ENCODE assay signal across 23 cellular contexts in the genomic region with DNA sequence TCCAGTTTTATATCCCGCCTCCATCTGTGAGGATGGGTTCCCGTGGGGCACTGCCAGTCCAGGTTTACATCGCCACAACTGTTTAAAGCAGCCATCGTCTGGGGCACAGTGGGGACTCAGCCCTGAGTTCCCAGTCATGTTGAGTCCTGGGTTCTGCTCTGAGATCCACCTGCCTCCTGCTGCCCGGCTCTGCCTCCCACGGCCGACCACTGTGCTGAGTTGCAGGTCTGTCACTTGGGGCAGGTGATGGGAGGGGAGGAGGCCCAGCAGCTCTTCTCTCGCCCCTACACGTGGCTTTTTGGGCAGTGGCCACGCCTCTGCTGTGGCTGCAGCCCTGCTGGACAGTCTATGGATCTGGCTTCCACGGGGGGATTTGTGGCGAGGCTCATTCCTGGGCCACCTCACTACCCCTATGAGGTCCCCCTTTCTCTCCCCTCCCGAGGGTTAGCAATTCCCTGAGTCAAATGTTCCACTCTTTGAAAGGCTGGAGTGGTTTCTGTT.
A peak's percentile ranks its signal among the peaks of the same experiment; 100 is the strongest.
DNase-seq lines count a peak whose midpoint lies in the region; ATAC-seq and TF ChIP-seq lines count a peak whose summit lies in the region.
"Had no signal": no experiment of that assay in that cellular context is flagged by ENCODE, and none has a peak within 500 bp of the region (broad histone marks: within the 10 kb centered on the region; RNA-seq: fewer than 3 reads in every experiment).

No MANE protein-coding gene starts in this region.

- no peaks in the 10 kb centered on the region for H3K36me3 ChIP-seq in neuronal stem cell (replicated peaks in 1 of 2; ENCODE audit: control insufficient read depth in 2 of 2, insufficient read depth in 2 of 2, low read length in 2 of 2)
- no peaks in the 10 kb centered on the region for H3K36me3 ChIP-seq in vagina
- H3K36me3 ChIP-seq: thoracic aorta had no signal

- no peaks in the 10 kb centered on the region for H3K4me1 ChIP-seq in neuronal stem cell (ENCODE audit: control insufficient read depth in 2 of 2, insufficient read depth in 1 of 2, low read depth in 1 of 2, low read length in 2 of 2)
- peaks cover 22% of the 10 kb centered on the region for H3K4me1 ChIP-seq in vagina

- H2BK15ac ChIP-seq in neuronal stem cell (ENCODE audit: low read length), result peak overlapping the region; percentile 72

- H2BK120ac ChIP-seq in neuronal stem cell (ENCODE audit: low read depth, low read length), result no peak overlapping the region

- peaks cover 22% of the 10 kb centered on the region for H3K27me3 Mint-ChIP-seq in MCF 10A (ENCODE audit: insufficient read depth, unreplicated experiment)
- H3K27me3 Mint-ChIP-seq: activated naive CD8-positive, alpha-beta T cell treated with anti-CD3 and anti-CD28 coated beads, Interleukin-2, amount 50 U/mL, for 24 hours had no signal

- no peak for TF ChIP-seq POLR2A in vagina (IDR thresholded peaks at IDR 0.05)

- H3K27me3 ChIP-seq in neuronal stem cell (ENCODE audit: control insufficient read depth in 3 of 3, insufficient read depth in 3 of 3, low read depth in 1 of 3, low read length in 3 of 3) (peaks cover 0 to 12% (median 0%) of the 10 kb centered on the region in 3 experiments), vagina (no peaks in the 10 kb centered on the region)
- H3K27me3 ChIP-seq: esophagus muscularis mucosa had no signal

- no peak overlapping the region for H3K4me2 ChIP-seq in neuronal stem cell (ENCODE audit: insufficient read depth, low read length, poor library complexity, severe bottlenecking)

- H3K14ac ChIP-seq in neuronal stem cell (ENCODE audit: low read length), result peak overlapping the region; percentile 82

- H2BK12ac ChIP-seq in neuronal stem cell (ENCODE audit: low read length), result no peak overlapping the region

- H3K9me3 ChIP-seq in neuronal stem cell (replicated peaks in 1 of 2; ENCODE audit: control insufficient read depth in 2 of 2, insufficient read depth in 1 of 2, low read depth in 1 of 2, low read length in 2 of 2) (no peaks in the 10 kb centered on the region), vagina (no peaks in the 10 kb centered on the region)
- H3K9me3 ChIP-seq: esophagus muscularis mucosa, thoracic aorta had no signal

- no peak overlapping the region for H4K8ac ChIP-seq in neuronal stem cell (ENCODE audit: low read depth, low read length)

- no peaks in the 10 kb centered on the region for H3K79me1 ChIP-seq in neuronal stem cell (ENCODE audit: low read depth, low read length)

- no peaks in the 10 kb centered on the region for H3K9me3 Mint-ChIP-seq in MCF 10A (ENCODE audit: unreplicated experiment)
- H3K9me3 Mint-ChIP-seq: activated naive CD8-positive, alpha-beta T cell treated with anti-CD3 and anti-CD28 coated beads, Interleukin-2, amount 50 U/mL, for 24 hours; effector memory CD8-positive, alpha-beta T cell; stimulated activated memory B cell treated with anti-CD40 and anti-IgM and Interleukin-4, amounts not matched to agents 10 μg/mL and 1 μg/mL and 100 μg/mL, for 72 hours; WTC11 had no signal

- no TSS peak for BruUV-seq in MCF 10A (replicated peaks; lab: Mats Ljungman, UMichigan)

- H2AFZ ChIP-seq in neuronal stem cell (ENCODE audit: low read length), result no peak overlapping the region

- peak overlapping the region; percentile 13 for H2BK5ac ChIP-seq in neuronal stem cell (ENCODE audit: low read length)

- H3K27ac ChIP-seq in neuronal stem cell (replicated peaks; ENCODE audit: low read length) (no peak overlapping the region), vagina (peak overlapping the region; percentile 35)
- H3K27ac ChIP-seq: esophagus muscularis mucosa, thoracic aorta had no signal

- H4K91ac ChIP-seq in neuronal stem cell (ENCODE audit: low read depth, low read length, poor library complexity), result peak overlapping the region; percentile 64

- POLR2A ChIA-PET in MCF 10A (lab: Yijun Ruan, JAX), result no interaction called here

- H2AK5ac ChIP-seq in neuronal stem cell (ENCODE audit: low read depth, low read length), result peak overlapping the region; percentile 83

- no peak overlapping the region for H3K9ac ChIP-seq in neuronal stem cell (ENCODE audit: low read depth, low read length, poor library complexity)

- intact Hi-C loops in cardiac septum (cut with DNase I) (no loop called here), vagina (cut with DNase I) (no loop called here), MCF 10A (cut with micrococcal nuclease) (loop anchor here (10.0 kb wide), 1 partner anchor 332 kb away; no protein-coding TSS in a partner anchor)

- CTCF ChIA-PET in MCF 10A (lab: Yijun Ruan, JAX), result interaction anchor here (0.7 to 1.6 kb wide), 2 partner anchors 8 to 37 kb away, joined by 3 to 8 read pairs; no protein-coding TSS in a partner anchor

- WGBS in neuronal stem cell (ENCODE audit: extremely low coverage in 2 of 2, insufficient read length in 2 of 2, insufficient replicate concordance in 1 of 2), 2 donors, result no CpG with 5 or more reads among the region's 13 CpGs

- H3K36me3 Mint-ChIP-seq in MCF 10A (ENCODE audit: insufficient read depth, unreplicated experiment), result no peaks in the 10 kb centered on the region
- H3K36me3 Mint-ChIP-seq: stimulated activated memory B cell treated with anti-CD40 and anti-IgM and Interleukin-4, amounts not matched to agents 10 μg/mL and 1 μg/mL and 100 μg/mL, for 72 hours; WTC11 had no signal

- H3K4me3 Mint-ChIP-seq in MCF 10A (ENCODE audit: unreplicated experiment), result no peak overlapping the region
- H3K4me3 Mint-ChIP-seq: activated naive CD8-positive, alpha-beta T cell treated with anti-CD3 and anti-CD28 coated beads, Interleukin-2, amount 50 U/mL, for 24 hours; effector memory CD8-positive, alpha-beta T cell; HFFc6; stimulated activated memory B cell treated with anti-CD40 and anti-IgM and Interleukin-4, amounts not matched to agents 10 μg/mL and 1 μg/mL and 100 μg/mL, for 72 hours; WTC11 had no signal

- peak overlapping the region; percentile 18 for H3K23ac ChIP-seq in neuronal stem cell (ENCODE audit: low read depth, low read length, poor library complexity)

- H3K4me1 Mint-ChIP-seq in MCF 10A (ENCODE audit: insufficient read depth, unreplicated experiment), result peaks cover 8% of the 10 kb centered on the region
- H3K4me1 Mint-ChIP-seq: WTC11 had no signal

- H3K18ac ChIP-seq in neuronal stem cell (ENCODE audit: low read length), result peak overlapping the region; percentile 74

- peak; percentile 40 for DNase-seq in activated CD8-positive, alpha-beta memory T cell treated with anti-CD3 and anti-CD28 coated beads, Interleukin-2, amount 50 U/mL, for 48 hours
- no peak for DNase-seq in activated CD8-positive, alpha-beta memory T cell treated with anti-CD3 and anti-CD28 coated beads for 24 hours
- DNase-seq in cardiac septum (ENCODE audit: low spot score), result peak; percentile 62
- DNase-seq in neuronal stem cell (ENCODE audit: low spot score), result no peak
- DNase-seq in vagina (ENCODE audit: extremely low spot score in 2 of 2), result no peak
- DNase-seq in MCF 10A (ENCODE audit: unreplicated experiment), result no peak
- no peak for DNase-seq in stimulated activated naive CD8-positive, alpha-beta T cell treated with anti-CD3 and anti-CD28 coated beads, Interleukin-15, Interleukin-2, amounts not matched to agents 100 U/mL and 50 U/mL, for 24 hours
- DNase-seq in HUDEP-2 (lab: John Stamatoyannopoulos, UW; ENCODE audit: unreplicated experiment in 76 of 76), result no peak
- DNase-seq: 8988T; activated gamma-delta T cell treated with Interleukin-2 at 50 U/mL for 16 hours; activated naive CD8-positive, alpha-beta T cell treated with anti-CD3 and anti-CD28 coated beads, Interleukin-2, amount 50 U/mL, for 24 hours; DMS53; effector memory CD8-positive, alpha-beta T cell; HFFc6; NCI-H2081; NCI-H82; stimulated activated CD4-positive, alpha-beta T cell treated with anti-CD3 and anti-CD28 coated beads, Interleukin-4, amount 100 ng/mL, for 1 hour; T-helper 9 cell had no signal

- no peak for ATAC-seq in stimulated activated naive CD8-positive, alpha-beta T cell treated with anti-CD3 and anti-CD28 coated beads, Interleukin-15, Interleukin-2, amounts not matched to agents 100 U/mL and 50 U/mL, for 24 hours
- ATAC-seq: activated naive CD8-positive, alpha-beta T cell treated with anti-CD3 and anti-CD28 coated beads, Interleukin-2, amount 50 U/mL, for 24 hours; effector memory CD8-positive, alpha-beta T cell; stimulated activated memory B cell treated with anti-CD40 and anti-IgM and Interleukin-4, amounts not matched to agents 10 μg/mL and 1 μg/mL and 100 μg/mL, for 72 hours; WTC11 had no signal

- H3K4me3 ChIP-seq in neuronal stem cell (ENCODE audit: low read length in 2 of 2) (no peak overlapping the region), vagina (no peak overlapping the region)
- H3K4me3 ChIP-seq: esophagus muscularis mucosa, lung, thoracic aorta had no signal

- no peak overlapping the region for H3K4ac ChIP-seq in neuronal stem cell (ENCODE audit: low read length)

- TF ChIP-seq CTCF in vagina (IDR thresholded peaks at IDR 0.05) (no peak), MCF 10A (IDR thresholded peaks at IDR 0.05; ENCODE audit: unreplicated experiment) (no peak)

- no peak overlapping the region for H3K27ac Mint-ChIP-seq in MCF 10A (ENCODE audit: low read depth, unreplicated experiment)
- H3K27ac Mint-ChIP-seq: activated naive CD8-positive, alpha-beta T cell treated with anti-CD3 and anti-CD28 coated beads, Interleukin-2, amount 50 U/mL, for 24 hours; effector memory CD8-positive, alpha-beta T cell; HFFc6; stimulated activated memory B cell treated with anti-CD40 and anti-IgM and Interleukin-4, amounts not matched to agents 10 μg/mL and 1 μg/mL and 100 μg/mL, for 72 hours; WTC11 had no signal

Comparison
In these comparisons a context has a peak if more than half of its experiments do, and no peak if none do; other contexts are left out.
1. DNase-seq: peak in activated CD8-positive, alpha-beta memory T cell treated with anti-CD3 and anti-CD28 coated beads, Interleukin-2, amount 50 U/mL, for 48 hours (single experiment) and cardiac septum (single experiment); none in activated CD8-positive, alpha-beta memory T cell treated with anti-CD3 and anti-CD28 coated beads for 24 hours (single experiment), neuronal stem cell (single experiment), vagina (0 of 2), MCF 10A (single experiment), stimulated activated naive CD8-positive, alpha-beta T cell treated with anti-CD3 and anti-CD28 coated beads, Interleukin-15, Interleukin-2, amounts not matched to agents 100 U/mL and 50 U/mL, for 24 hours (single experiment) and HUDEP-2 (0 of 76).